In the genomic region with DNA sequence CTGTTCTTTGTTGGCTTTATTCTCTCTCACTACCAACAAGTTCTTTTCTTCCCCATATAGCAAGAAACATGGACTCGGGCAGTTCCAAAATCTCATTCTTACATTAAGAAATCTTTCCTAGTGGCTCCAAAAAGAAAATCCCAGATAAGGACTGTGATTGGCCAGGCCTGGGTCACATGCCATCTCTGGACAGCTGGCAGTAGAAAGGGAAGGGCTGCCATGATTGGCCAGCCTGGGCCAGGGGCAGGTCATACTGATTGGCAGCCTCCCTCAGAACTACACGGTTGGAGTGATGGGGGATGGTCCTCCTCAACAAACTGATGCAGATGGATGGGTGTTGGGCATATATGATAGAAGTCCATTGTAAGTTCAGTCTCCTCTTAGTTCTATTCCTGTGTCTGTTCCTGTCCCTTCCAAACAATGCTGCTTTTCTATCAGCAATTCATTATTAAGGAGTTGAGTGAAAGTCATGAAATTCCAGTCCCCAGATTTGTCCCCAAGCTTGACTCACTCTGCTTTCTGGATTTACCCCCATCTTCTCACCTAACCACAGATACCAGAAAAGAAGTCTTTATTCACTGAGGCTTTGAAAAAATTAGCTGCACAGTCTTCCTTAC, we compare ENCODE assay signal across 21 cellular contexts.
"Had no signal": no experiment of that assay in that cellular context is flagged by ENCODE, and none has a peak within 500 bp of the region (broad histone marks: within the 10 kb centered on the region; RNA-seq: fewer than 3 reads in every experiment).

No MANE protein-coding gene starts in this region.

- H3K36me3 ChIP-seq: heart right ventricle, pancreas, right atrium auricular region, thyroid gland had no signal

- H3K9me3 ChIP-seq: neutrophil, pancreas, psoas muscle, right atrium auricular region, thyroid gland had no signal

- ATAC-seq: activated T-cell treated with anti-CD3 and anti-CD28 coated beads, Interleukin-2, amount 50 U/mL, for 72 hours; heart right ventricle; left lobe of liver; naive thymus-derived CD4-positive, alpha-beta T cell; pancreas; psoas muscle; stimulated activated naive CD8-positive, alpha-beta T cell treated with anti-CD3 and anti-CD28 coated beads, Interleukin-15, Interleukin-2, amounts not matched to agents 100 U/mL and 50 U/mL, for 24 hours had no signal

- H3K9me3 Mint-ChIP-seq: activated CD4-positive, alpha-beta memory T cell treated with anti-CD3 and anti-CD28 coated beads, Interleukin-2, amount 10 ng/mL, durations not matched to agents 7 days and 5 days; activated naive CD4-positive, alpha-beta T cell treated with anti-CD3 and anti-CD28 coated beads for 36 hours; activated naive CD8-positive, alpha-beta T cell treated with anti-CD3 and anti-CD28 coated beads, Interleukin-2, amount 10 ng/mL, durations not matched to agents 7 days and 5 days; T-helper 1 cell treated with Interleukin-12 subunit alpha and Interleukin-12 subunit beta and Interleukin-4 antibody, amounts not matched to agents 30 μg/mL and 1 μg/mL, for 36 hours had no signal

- H3K27ac Mint-ChIP-seq: activated CD4-positive, alpha-beta memory T cell treated with anti-CD3 and anti-CD28 coated beads, Interleukin-2, amount 10 ng/mL, durations not matched to agents 7 days and 5 days; activated naive CD4-positive, alpha-beta T cell treated with anti-CD3 and anti-CD28 coated beads for 36 hours; activated naive CD8-positive, alpha-beta T cell treated with anti-CD3 and anti-CD28 coated beads, Interleukin-2, amount 10 ng/mL, durations not matched to agents 7 days and 5 days; activated T-cell treated with anti-CD3 and anti-CD28 coated beads, Interleukin-2, amount 50 U/mL, for 72 hours; naive thymus-derived CD4-positive, alpha-beta T cell; T-helper 1 cell treated with Interleukin-12 subunit alpha and Interleukin-12 subunit beta and Interleukin-4 antibody, amounts not matched to agents 30 μg/mL and 1 μg/mL, for 36 hours had no signal

- DNase-seq: activated CD4-positive, alpha-beta memory T cell treated with anti-CD3 and anti-CD28 coated beads, Interleukin-2, amount 10 ng/mL, durations not matched to agents 7 days and 5 days; activated CD4-positive, alpha-beta T cell treated with anti-CD3 and anti-CD28 coated beads for 48 hours; activated effector memory CD4-positive, alpha-beta T cell treated with Interleukin-2 at 50 U/mL for 16 hours; activated naive CD4-positive, alpha-beta T cell treated with anti-CD3 and anti-CD28 coated beads for 36 hours; activated naive CD8-positive, alpha-beta T cell treated with anti-CD3 and anti-CD28 coated beads, Interleukin-2, amount 10 ng/mL, durations not matched to agents 7 days and 5 days; activated T-cell treated with anti-CD3 and anti-CD28 coated beads, Interleukin-2, amount 50 U/mL, for 72 hours; amniotic stem cell; cerebellar nuclear complex; cortex of kidney; heart right ventricle; naive thymus-derived CD4-positive, alpha-beta T cell; pancreas; psoas muscle; stimulated activated CD4-positive, alpha-beta T cell treated with anti-CD3 and anti-CD28 coated beads, Interleukin-4, amount 100 ng/mL, for 24 hours; stimulated activated naive CD8-positive, alpha-beta T cell treated with anti-CD3 and anti-CD28 coated beads, Interleukin-15, Interleukin-2, amounts not matched to agents 100 U/mL and 50 U/mL, for 24 hours; thyroid gland had no signal

- H3K4me1 ChIP-seq: pancreas, psoas muscle, thyroid gland had no signal

- H3K4me1 Mint-ChIP-seq: activated CD4-positive, alpha-beta memory T cell treated with anti-CD3 and anti-CD28 coated beads, Interleukin-2, amount 10 ng/mL, durations not matched to agents 7 days and 5 days had no signal

- H3K27me3 Mint-ChIP-seq: activated CD4-positive, alpha-beta memory T cell treated with anti-CD3 and anti-CD28 coated beads, Interleukin-2, amount 10 ng/mL, durations not matched to agents 7 days and 5 days; activated naive CD8-positive, alpha-beta T cell treated with anti-CD3 and anti-CD28 coated beads, Interleukin-2, amount 10 ng/mL, durations not matched to agents 7 days and 5 days; naive thymus-derived CD4-positive, alpha-beta T cell had no signal

- H3K27me3 ChIP-seq: heart right ventricle, neutrophil, pancreas, right atrium auricular region, thyroid gland had no signal

- H3K4me3 Mint-ChIP-seq: activated CD4-positive, alpha-beta memory T cell treated with anti-CD3 and anti-CD28 coated beads, Interleukin-2, amount 10 ng/mL, durations not matched to agents 7 days and 5 days; activated naive CD4-positive, alpha-beta T cell treated with anti-CD3 and anti-CD28 coated beads for 36 hours; activated naive CD8-positive, alpha-beta T cell treated with anti-CD3 and anti-CD28 coated beads, Interleukin-2, amount 10 ng/mL, durations not matched to agents 7 days and 5 days; activated T-cell treated with anti-CD3 and anti-CD28 coated beads, Interleukin-2, amount 50 U/mL, for 72 hours; naive thymus-derived CD4-positive, alpha-beta T cell; T-helper 1 cell treated with Interleukin-12 subunit alpha and Interleukin-12 subunit beta and Interleukin-4 antibody, amounts not matched to agents 30 μg/mL and 1 μg/mL, for 36 hours had no signal

- H3K27ac ChIP-seq: heart right ventricle, neutrophil, pancreas, psoas muscle, right atrium auricular region, thyroid gland had no signal

- H3K4me3 ChIP-seq: heart right ventricle, lung, pancreas, psoas muscle, right atrium auricular region, thyroid gland had no signal
